ENCODE assay signal across 24 cellular contexts in the genomic region with DNA sequence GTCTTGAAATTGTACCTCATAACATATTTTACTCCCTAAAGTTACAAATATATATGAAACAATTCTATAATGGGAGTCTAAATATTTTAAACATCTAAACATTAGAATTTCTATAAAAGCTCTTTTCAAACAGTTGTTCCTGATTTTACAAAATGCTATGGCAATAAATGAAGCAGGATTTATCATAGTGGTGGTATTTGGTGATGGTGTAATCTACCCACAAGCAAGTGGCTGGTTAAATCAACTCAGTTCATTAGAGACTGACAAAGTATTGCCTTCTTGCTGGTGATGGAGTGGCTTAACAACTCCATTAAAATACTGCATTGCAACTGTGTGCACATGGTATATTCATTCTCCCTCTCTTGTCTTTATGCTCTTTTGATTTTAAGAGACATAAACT.
DNase-seq lines count a peak whose midpoint lies in the region; ATAC-seq, FAIRE-seq and TF ChIP-seq lines count a peak whose summit lies in the region.
"Had no signal": no experiment of that assay in that cellular context is flagged by ENCODE, and none has a peak within 500 bp of the region (broad histone marks: within the 10 kb centered on the region; RNA-seq: fewer than 3 reads in every experiment).

No MANE protein-coding gene starts in this region.

- H3K27me3 Mint-ChIP-seq in astrocyte (ENCODE audit: low read depth, unreplicated experiment), result no peaks in the 10 kb centered on the region

- TF ChIP-seq CTCF in AG10803 (conservative IDR thresholded peaks at IDR 0.05; ENCODE audit: low read length) (no peak), astrocyte (IDR thresholded peaks at IDR 0.05; ENCODE audit: insufficient read depth, low read depth, low read length) (no peak)

- no peak overlapping the region for H3K27ac Mint-ChIP-seq in astrocyte (ENCODE audit: unreplicated experiment)
- H3K27ac Mint-ChIP-seq: CD14-positive monocyte; CD4-positive, alpha-beta memory T cell; HFFc6; IgD-negative memory B cell had no signal

- H3K4me3 Mint-ChIP-seq in astrocyte (ENCODE audit: unreplicated experiment), result no peak overlapping the region
- H3K4me3 Mint-ChIP-seq: CD14-positive monocyte; CD4-positive, alpha-beta memory T cell; HFFc6; IgD-negative memory B cell had no signal

- H3K9ac ChIP-seq in astrocyte (ENCODE audit: low read length), result no peak overlapping the region
- H3K9ac ChIP-seq: BLaER1 had no signal

- H3K36me3 Mint-ChIP-seq in astrocyte (ENCODE audit: low read depth, unreplicated experiment), result no peaks in the 10 kb centered on the region
- H3K36me3 Mint-ChIP-seq: CD14-positive monocyte; CD4-positive, alpha-beta memory T cell; IgD-negative memory B cell had no signal

- peaks cover 2% of the 10 kb centered on the region for H3K4me1 Mint-ChIP-seq in astrocyte (ENCODE audit: low read depth, unreplicated experiment)
- H3K4me1 Mint-ChIP-seq: CD14-positive monocyte; CD4-positive, alpha-beta memory T cell had no signal

- DNase-seq in AG10803 (ENCODE audit: low read depth) (peak; percentile 77), GM04503 (ENCODE audit: low read depth) (peak; percentile 37), astrocyte (ENCODE audit: low read depth) (peak; percentile 14), renal cortical epithelial cell (ENCODE audit: low read depth) (peak; percentile 21), HTR-8/SVneo (ENCODE audit: insufficient read length, low spot score) (no peak), activated gamma-delta T cell (lab: John Stamatoyannopoulos, UW) (no peak)
- DNase-seq in activated CD4-positive, alpha-beta T cell treated with anti-CD3 and anti-CD28 coated beads, Interleukin-2, amount 50 U/mL, for 1 hour, result no peak
- DNase-seq: 8988T; CD4-positive, alpha-beta memory T cell; DMS153; DMS79; GF-D8; GOT3; H7; HFFc6; KBM-7 had no signal

- H3K36me3 ChIP-seq in astrocyte (ENCODE audit: insufficient read depth, low read length), result no peaks in the 10 kb centered on the region
- H3K36me3 ChIP-seq: BLaER1 had no signal

- no peaks in the 10 kb centered on the region for H3K27me3 ChIP-seq in astrocyte (ENCODE audit: insufficient read depth, low read length)
- H3K27me3 ChIP-seq: BLaER1 had no signal

- FAIRE-seq in astrocyte (lab: Jason Lieb, UNC) (no peak), HTR-8/SVneo (lab: Jason Lieb, UNC) (no peak)
- FAIRE-seq: GM12891, GM19239, HepG2 had no signal

- H3K4me1 ChIP-seq in astrocyte (ENCODE audit: insufficient read depth, low read length), result no peaks in the 10 kb centered on the region
- H3K4me1 ChIP-seq: BLaER1 had no signal

- H3K9me3 ChIP-seq in astrocyte (ENCODE audit: insufficient read depth, low read depth, low read length), result no peaks in the 10 kb centered on the region
- H3K9me3 ChIP-seq: BLaER1 had no signal

- H2AFZ ChIP-seq in astrocyte (ENCODE audit: low read depth, low read length), result no peak overlapping the region

- no peak for ATAC-seq in GM21786 (IDR thresholded peaks at IDR 0.05; ENCODE audit: unreplicated experiment)
- ATAC-seq: HCT116, HepG2 had no signal

- no peaks in the 10 kb centered on the region for H4K20me1 ChIP-seq in astrocyte (ENCODE audit: insufficient read depth, low read length)
- H4K20me1 ChIP-seq: BLaER1 had no signal

- no peaks in the 10 kb centered on the region for H3K9me3 Mint-ChIP-seq in astrocyte (ENCODE audit: unreplicated experiment)
- H3K9me3 Mint-ChIP-seq: HFFc6 had no signal

- H3K27ac ChIP-seq in astrocyte (ENCODE audit: low read depth, low read length), result no peak overlapping the region
- H3K27ac ChIP-seq: BLaER1 had no signal

- no peak overlapping the region for H3K4me2 ChIP-seq in astrocyte (ENCODE audit: low read length)
- H3K4me2 ChIP-seq: BLaER1 had no signal

- no peak overlapping the region for H3K4me3 ChIP-seq in AG10803 (ENCODE audit: low read length)
- no peak overlapping the region for H3K4me3 ChIP-seq in astrocyte (ENCODE audit: insufficient read depth, low read depth, low read length)
- H3K4me3 ChIP-seq: BLaER1 had no signal

- H3K79me2 ChIP-seq in astrocyte (ENCODE audit: insufficient read depth, low read length), result no peaks in the 10 kb centered on the region

Comparison
In these comparisons a context has a peak if more than half of its experiments do, and no peak if none do; other contexts are left out.
1. DNase-seq: peak in AG10803 (single experiment), GM04503 (single experiment), astrocyte (single experiment) and renal cortical epithelial cell (single experiment); none in activated CD4-positive, alpha-beta T cell treated with anti-CD3 and anti-CD28 coated beads, Interleukin-2, amount 50 U/mL, for 1 hour (single experiment), HTR-8/SVneo (single experiment) and activated gamma-delta T cell (single experiment).